1 cellular context compared by ENCODE assay signal in the genomic region with DNA sequence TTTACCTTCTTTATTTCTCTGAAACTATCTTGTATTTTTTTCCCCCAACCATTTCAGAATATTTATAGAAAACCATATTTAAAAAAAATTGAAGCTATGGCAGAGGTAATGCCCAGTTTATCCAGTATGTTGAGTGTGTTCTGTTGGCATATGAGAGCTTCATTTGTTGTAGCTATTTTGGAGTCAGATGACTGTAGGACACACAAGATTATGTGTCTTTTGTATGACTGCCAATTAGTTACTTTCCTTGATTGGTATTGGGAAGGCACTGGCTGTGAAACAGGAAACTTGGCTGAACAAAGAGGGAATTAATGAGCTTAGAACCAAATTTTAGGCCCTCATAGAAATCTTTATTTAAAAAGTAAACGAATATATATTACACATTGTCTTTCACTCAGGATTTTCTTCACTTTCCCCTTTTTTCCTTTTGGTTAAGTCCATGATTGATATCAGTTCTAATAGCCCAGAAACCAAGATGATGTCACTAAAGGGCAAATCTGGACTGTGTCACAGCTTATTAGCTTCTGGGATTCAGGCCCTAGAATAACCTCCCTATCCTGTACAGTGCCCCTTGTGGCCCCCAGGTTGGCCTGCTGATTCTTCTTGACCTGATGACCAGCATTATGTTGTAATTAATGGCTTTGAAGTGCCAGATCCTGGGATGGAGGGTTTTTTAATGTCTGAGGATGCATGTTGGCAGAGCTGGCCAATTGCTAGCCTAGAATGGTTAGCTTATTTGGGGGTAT.
TF ChIP-seq lines count a peak whose summit lies in the region.

No MANE protein-coding gene starts in this region.

TF ChIP-seq in HCT116, 20 proteins besides CTCF, POLR2A, EP300 and RAD21:
- TF ChIP-seq FOSL1 (IDR thresholded peaks at IDR 0.05; ENCODE audit: low read depth) (no peak), ELF1 (IDR thresholded peaks at IDR 0.05; ENCODE audit: borderline replicate concordance, low read depth) (no peak), YY1 (IDR thresholded peaks at IDR 0.05; ENCODE audit: extremely low read depth, insufficient replicate concordance, low read depth, low read length) (no peak), TCF7L2 (IDR thresholded peaks at IDR 0.05; ENCODE audit: borderline replicate concordance, extremely low read depth, insufficient read depth, insufficient read length) (no peak), EZH2phosphoT487 (IDR thresholded peaks at IDR 0.05; ENCODE audit: borderline replicate concordance) (no peak), EGR1 (IDR thresholded peaks at IDR 0.05; ENCODE audit: low read depth) (no peak), ZNF274 (IDR thresholded peaks at IDR 0.05; ENCODE audit: low read depth, low read length) (no peak), CEBPB (IDR thresholded peaks at IDR 0.05; ENCODE audit: low read depth) (no peak), SIN3A (IDR thresholded peaks at IDR 0.05; ENCODE audit: low read depth) (no peak), SP1 (IDR thresholded peaks at IDR 0.05; ENCODE audit: low read depth) (no peak), EZH2 (IDR thresholded peaks at IDR 0.05) (no peak)
- TF ChIP-seq, protein P1, sequence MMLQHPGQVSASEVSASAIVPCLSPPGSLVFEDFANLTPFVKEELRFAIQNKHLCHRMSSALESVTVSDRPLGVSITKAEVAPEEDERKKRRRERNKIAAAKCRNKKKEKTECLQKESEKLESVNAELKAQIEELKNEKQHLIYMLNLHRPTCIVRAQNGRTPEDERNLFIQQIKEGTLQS (IDR thresholded peaks at IDR 0.05), result no peak
- TF ChIP-seq, protein P2, sequence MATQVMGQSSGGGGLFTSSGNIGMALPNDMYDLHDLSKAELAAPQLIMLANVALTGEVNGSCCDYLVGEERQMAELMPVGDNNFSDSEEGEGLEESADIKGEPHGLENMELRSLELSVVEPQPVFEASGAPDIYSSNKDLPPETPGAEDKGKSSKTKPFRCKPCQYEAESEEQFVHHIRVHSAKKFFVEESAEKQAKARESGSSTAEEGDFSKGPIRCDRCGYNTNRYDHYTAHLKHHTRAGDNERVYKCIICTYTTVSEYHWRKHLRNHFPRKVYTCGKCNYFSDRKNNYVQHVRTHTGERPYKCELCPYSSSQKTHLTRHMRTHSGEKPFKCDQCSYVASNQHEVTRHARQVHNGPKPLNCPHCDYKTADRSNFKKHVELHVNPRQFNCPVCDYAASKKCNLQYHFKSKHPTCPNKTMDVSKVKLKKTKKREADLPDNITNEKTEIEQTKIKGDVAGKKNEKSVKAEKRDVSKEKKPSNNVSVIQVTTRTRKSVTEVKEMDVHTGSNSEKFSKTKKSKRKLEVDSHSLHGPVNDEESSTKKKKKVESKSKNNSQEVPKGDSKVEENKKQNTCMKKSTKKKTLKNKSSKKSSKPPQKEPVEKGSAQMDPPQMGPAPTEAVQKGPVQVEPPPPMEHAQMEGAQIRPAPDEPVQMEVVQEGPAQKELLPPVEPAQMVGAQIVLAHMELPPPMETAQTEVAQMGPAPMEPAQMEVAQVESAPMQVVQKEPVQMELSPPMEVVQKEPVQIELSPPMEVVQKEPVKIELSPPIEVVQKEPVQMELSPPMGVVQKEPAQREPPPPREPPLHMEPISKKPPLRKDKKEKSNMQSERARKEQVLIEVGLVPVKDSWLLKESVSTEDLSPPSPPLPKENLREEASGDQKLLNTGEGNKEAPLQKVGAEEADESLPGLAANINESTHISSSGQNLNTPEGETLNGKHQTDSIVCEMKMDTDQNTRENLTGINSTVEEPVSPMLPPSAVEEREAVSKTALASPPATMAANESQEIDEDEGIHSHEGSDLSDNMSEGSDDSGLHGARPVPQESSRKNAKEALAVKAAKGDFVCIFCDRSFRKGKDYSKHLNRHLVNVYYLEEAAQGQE (IDR thresholded peaks at IDR 0.05; ENCODE audit: low read depth), result no peak
- TF ChIP-seq, protein P3, sequence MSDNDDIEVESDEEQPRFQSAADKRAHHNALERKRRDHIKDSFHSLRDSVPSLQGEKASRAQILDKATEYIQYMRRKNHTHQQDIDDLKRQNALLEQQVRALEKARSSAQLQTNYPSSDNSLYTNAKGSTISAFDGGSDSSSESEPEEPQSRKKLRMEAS (IDR thresholded peaks at IDR 0.05), result no peak
- TF ChIP-seq, protein P4, sequence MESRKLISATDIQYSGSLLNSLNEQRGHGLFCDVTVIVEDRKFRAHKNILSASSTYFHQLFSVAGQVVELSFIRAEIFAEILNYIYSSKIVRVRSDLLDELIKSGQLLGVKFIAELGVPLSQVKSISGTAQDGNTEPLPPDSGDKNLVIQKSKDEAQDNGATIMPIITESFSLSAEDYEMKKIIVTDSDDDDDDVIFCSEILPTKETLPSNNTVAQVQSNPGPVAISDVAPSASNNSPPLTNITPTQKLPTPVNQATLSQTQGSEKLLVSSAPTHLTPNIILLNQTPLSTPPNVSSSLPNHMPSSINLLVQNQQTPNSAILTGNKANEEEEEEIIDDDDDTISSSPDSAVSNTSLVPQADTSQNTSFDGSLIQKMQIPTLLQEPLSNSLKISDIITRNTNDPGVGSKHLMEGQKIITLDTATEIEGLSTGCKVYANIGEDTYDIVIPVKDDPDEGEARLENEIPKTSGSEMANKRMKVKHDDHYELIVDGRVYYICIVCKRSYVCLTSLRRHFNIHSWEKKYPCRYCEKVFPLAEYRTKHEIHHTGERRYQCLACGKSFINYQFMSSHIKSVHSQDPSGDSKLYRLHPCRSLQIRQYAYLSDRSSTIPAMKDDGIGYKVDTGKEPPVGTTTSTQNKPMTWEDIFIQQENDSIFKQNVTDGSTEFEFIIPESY (IDR thresholded peaks at IDR 0.05; ENCODE audit: extremely low read depth, insufficient replicate concordance, low read length), result no peak
